In the genomic region with DNA sequence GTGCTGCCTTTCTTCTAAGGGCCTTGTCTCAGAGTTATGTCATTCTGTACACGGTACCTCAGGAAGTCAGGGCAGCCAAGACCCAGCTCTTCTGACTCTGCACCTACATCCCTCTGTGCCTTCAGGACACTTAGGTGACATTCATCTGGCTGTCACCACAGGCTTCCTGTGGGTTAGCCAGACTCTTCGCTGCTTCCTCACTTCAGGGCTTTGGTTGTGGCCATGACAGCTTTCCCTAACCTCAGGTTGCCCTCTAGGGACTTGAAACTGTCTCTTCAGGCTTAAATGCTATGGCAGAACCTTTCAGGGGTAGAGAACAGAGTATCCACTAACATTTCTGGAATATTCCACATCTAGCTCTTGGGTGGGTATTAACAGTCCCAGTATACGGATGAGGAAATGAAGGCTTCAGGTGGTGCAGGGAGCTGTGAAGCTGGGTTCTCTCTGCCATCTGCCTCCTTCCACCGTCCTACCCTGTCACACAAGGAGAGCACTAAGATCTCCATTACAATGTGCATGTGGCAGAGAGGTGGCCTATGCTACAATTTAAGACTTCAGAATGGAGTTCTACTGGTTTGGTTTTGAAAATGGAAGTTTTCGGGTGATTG, we compare ENCODE assay signal across 1 cellular context.
TF ChIP-seq lines count a peak whose summit lies in the region.

No MANE protein-coding gene starts in this region.

TF ChIP-seq in IMR-90, 13 proteins besides CTCF, POLR2A, EP300 and RAD21:
- TF ChIP-seq NFE2L2 (IDR thresholded peaks at IDR 0.05; ENCODE audit: low read depth, low read length) (no peak), CEBPB (IDR thresholded peaks at IDR 0.05; ENCODE audit: low read depth, low read length) (no peak), SMC3 (IDR thresholded peaks at IDR 0.05; ENCODE audit: low read depth, low read length) (no peak), MAZ (IDR thresholded peaks at IDR 0.05; ENCODE audit: borderline replicate concordance, low read depth, low read length) (no peak), CHD1 (IDR thresholded peaks at IDR 0.05; ENCODE audit: low read depth, low read length) (no peak)
